ENCODE assay signal across 1 cellular context in the genomic region with DNA sequence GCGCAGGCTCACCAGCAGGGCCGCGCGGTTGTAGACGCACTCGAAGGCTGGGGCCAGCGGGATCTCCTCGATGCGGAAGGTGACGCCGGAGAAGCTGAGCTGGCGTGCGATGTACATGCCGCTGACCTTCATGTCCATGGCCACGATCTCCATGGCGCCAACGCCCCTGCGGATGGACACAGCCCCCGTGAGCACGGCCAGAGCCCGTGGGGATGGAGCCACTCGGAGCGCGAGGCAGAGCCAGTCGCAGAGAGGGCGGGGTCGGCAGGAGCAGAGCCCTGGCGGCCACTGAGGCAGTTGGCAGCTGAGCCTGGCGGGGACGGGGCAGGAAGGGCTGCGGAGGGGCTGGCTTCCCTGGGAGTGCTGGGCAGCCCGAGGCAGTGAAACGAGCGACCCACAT.
TF ChIP-seq lines count a peak whose summit lies in the region.

No MANE protein-coding gene starts in this region.

TF ChIP-seq in HepG2, 621 proteins besides CTCF, POLR2A, EP300 and RAD21:
- TF ChIP-seq AGO2 (optimal IDR thresholded peaks at IDR 0.05; ENCODE audit: low read depth, low read length): peak; percentile 40
- no peak for TF ChIP-seq NR3C1 (CRISPR knock-in tag; IDR thresholded peaks at IDR 0.05)
- peak; percentile 33 for TF ChIP-seq RBM22 (optimal IDR thresholded peaks at IDR 0.05; ENCODE audit: low read length)
